20 cellular contexts compared by ENCODE assay signal in the genomic region with DNA sequence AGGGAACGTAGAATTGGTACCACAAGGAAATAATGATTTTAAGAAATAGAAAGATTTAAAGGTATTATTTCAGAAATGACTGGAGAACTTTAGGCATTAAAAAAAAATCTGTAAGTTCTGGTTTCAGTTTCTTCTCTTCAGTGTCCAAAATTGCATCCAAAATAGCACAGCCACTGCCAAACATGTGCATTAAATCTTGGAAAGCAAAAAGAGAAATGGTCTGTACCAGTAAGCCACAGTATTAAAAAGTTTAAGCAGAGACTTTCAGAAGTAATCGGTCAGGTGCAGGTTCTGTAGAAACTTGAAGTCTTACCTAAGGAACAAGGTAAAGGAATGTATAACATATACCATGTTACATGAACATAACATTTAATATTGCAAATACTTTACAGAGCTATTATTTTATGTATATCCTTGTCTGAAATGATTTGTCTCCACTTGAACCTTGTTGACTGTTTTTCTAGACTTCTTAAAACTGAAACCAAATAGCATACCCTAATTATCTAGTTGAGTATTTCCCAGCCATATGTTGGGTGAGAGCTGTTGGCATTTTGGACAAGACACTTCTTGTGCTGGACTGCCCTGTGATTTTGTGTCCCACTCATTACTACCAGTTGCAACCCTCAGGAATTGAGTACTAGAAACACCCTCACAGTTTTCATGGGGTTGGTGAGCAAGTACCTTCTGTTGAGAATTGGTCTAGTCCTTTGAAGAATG. TPM values are rescaled to one million over a fixed set of nuclear protein-coding genes. Genes with fewer than 3 reads are reported as not detected.
DNase-seq lines count a peak whose midpoint lies in the region; ATAC-seq and TF ChIP-seq lines count a peak whose summit lies in the region.
"Had no signal": no experiment of that assay in that cellular context is flagged by ENCODE, and none has a peak within 500 bp of the region (broad histone marks: within the 10 kb centered on the region; RNA-seq: fewer than 3 reads in every experiment).

No MANE protein-coding gene starts in this region.

- H3K27me3 ChIP-seq in neural progenitor cell, result no peaks in the 10 kb centered on the region
- H3K27me3 ChIP-seq in mesendoderm (ENCODE audit: insufficient read depth, low read length, poor library complexity), result no peaks in the 10 kb centered on the region
- H3K27me3 ChIP-seq: SJSA1, testis had no signal

- no peaks in the 10 kb centered on the region for H3K27me3 Mint-ChIP-seq in effector memory CD8-positive, alpha-beta T cell
- H3K27me3 Mint-ChIP-seq in neural progenitor cell (ENCODE audit: insufficient read depth, low read depth), result no peaks in the 10 kb centered on the region
- H3K27me3 Mint-ChIP-seq: activated CD4-positive, alpha-beta T cell treated with anti-CD3 and anti-CD28 coated beads for 36 hours; naive B cell had no signal

- 100% methylated on average over 1 of the region's 2 CpGs for WGBS in mesendoderm (ENCODE audit: extremely low coverage, insufficient coverage, low lambda C conversion rate)

- no peaks in the 10 kb centered on the region for H3K9me3 Mint-ChIP-seq in effector memory CD8-positive, alpha-beta T cell
- H3K9me3 Mint-ChIP-seq in neural progenitor cell, result peaks cover 17% of the 10 kb centered on the region

- no peak overlapping the region for H4K8ac ChIP-seq in mesendoderm (ENCODE audit: low read depth, low read length)

- no peak overlapping the region for H2AFZ ChIP-seq in neural progenitor cell (replicated peaks)
- H2AFZ ChIP-seq: GM23248 had no signal

- no peak overlapping the region for H3K4ac ChIP-seq in mesendoderm (ENCODE audit: low read depth, low read length)

- H3K4me2 ChIP-seq in neural progenitor cell (no peak overlapping the region), mesendoderm (ENCODE audit: low read length) (no peak overlapping the region)

- H3K79me2 ChIP-seq in neural progenitor cell (ENCODE audit: low read depth) (peaks cover 100% of the 10 kb centered on the region), mesendoderm (ENCODE audit: control insufficient read depth, insufficient read depth, low read length) (peaks cover 26% of the 10 kb centered on the region)

- peak; percentile 43 for ATAC-seq in GM18870 (IDR thresholded peaks at IDR 0.05; ENCODE audit: unreplicated experiment)
- ATAC-seq in HG03159 (IDR thresholded peaks at IDR 0.05; ENCODE audit: unreplicated experiment), result peak; percentile 58
- no peak for ATAC-seq in effector memory CD8-positive, alpha-beta T cell (replicated peaks)
- ATAC-seq in HG03571 (IDR thresholded peaks at IDR 0.05; ENCODE audit: unreplicated experiment), result no peak
- ATAC-seq: activated CD4-positive, alpha-beta T cell treated with anti-CD3 and anti-CD28 coated beads for 36 hours; lower lobe of right lung had no signal

- H3K4me3 ChIP-seq in neural progenitor cell (no peak overlapping the region), mesendoderm (ENCODE audit: low read length) (no peak overlapping the region)
- H3K4me3 ChIP-seq: GM23248, lower lobe of right lung, SJSA1, testis had no signal

- H2BK15ac ChIP-seq in mesendoderm (replicated peaks; ENCODE audit: low read depth), result no peak overlapping the region

- DNase-seq in DMS 273 (lab: John Stamatoyannopoulos, UW; ENCODE audit: unreplicated experiment), result peak; percentile 62
- DNase-seq in effector memory CD8-positive, alpha-beta T cell, result no peak
- no peak for DNase-seq in neural progenitor cell (ENCODE audit: low spot score)
- DNase-seq in mesendoderm, result no peak
- no peak for DNase-seq in stimulated activated naive CD4-positive, alpha-beta T cell (lab: John Stamatoyannopoulos, UW)
- DNase-seq: activated CD4-positive, alpha-beta T cell treated with anti-CD3 and anti-CD28 coated beads for 36 hours; activated effector memory CD4-positive, alpha-beta T cell treated with anti-CD3 and anti-CD28 coated beads, Interleukin-2, amount 50 U/mL, for 16 hours; AML-193; GDM1; GM23248; lower lobe of right lung; naive B cell; posterior cingulate gyrus; stimulated activated CD4-positive, alpha-beta T cell treated with anti-CD3 and anti-CD28 coated beads, Interleukin-4, amount 100 ng/mL, for 1 hour; T-helper 9 cell; testis had no signal

- H3K9me3 ChIP-seq in neural progenitor cell (ENCODE audit: low read depth), result no peaks in the 10 kb centered on the region
- H3K9me3 ChIP-seq: lower lobe of right lung, SJSA1, testis had no signal

- H3K36me3 Mint-ChIP-seq in effector memory CD8-positive, alpha-beta T cell (ENCODE audit: insufficient read depth), result peaks cover 3% of the 10 kb centered on the region
- peaks cover 10% of the 10 kb centered on the region for H3K36me3 Mint-ChIP-seq in neural progenitor cell
- H3K36me3 Mint-ChIP-seq: naive B cell had no signal

- no peak overlapping the region for H2AK5ac ChIP-seq in mesendoderm (ENCODE audit: low read length)

- no peak for TF ChIP-seq CTCF in neural progenitor cell (IDR thresholded peaks at IDR 0.05)

- peaks cover 60% of the 10 kb centered on the region for H4K20me1 ChIP-seq in neural progenitor cell (ENCODE audit: low read depth)

- no peak overlapping the region for H3K23ac ChIP-seq in mesendoderm (ENCODE audit: low read length)

- H3K4me1 Mint-ChIP-seq in effector memory CD8-positive, alpha-beta T cell (ENCODE audit: low read depth in 2 of 2), result peaks cover 25 to 41% of the 10 kb centered on the region in 2 donors
- no peaks in the 10 kb centered on the region for H3K4me1 Mint-ChIP-seq in neural progenitor cell

- no peak overlapping the region for H3K18ac ChIP-seq in mesendoderm (ENCODE audit: low read length)

- H2BK5ac ChIP-seq in mesendoderm (ENCODE audit: low read length), result no peak overlapping the region

- no peaks in the 10 kb centered on the region for H3F3A ChIP-seq in neural progenitor cell (ENCODE audit: low read depth)

- H3K4me3 Mint-ChIP-seq in effector memory CD8-positive, alpha-beta T cell, result peak overlapping the region; percentile 5 to 19
- H3K4me3 Mint-ChIP-seq in neural progenitor cell, result no peak overlapping the region
- H3K4me3 Mint-ChIP-seq: activated CD4-positive, alpha-beta T cell treated with anti-CD3 and anti-CD28 coated beads for 36 hours had no signal

- H3K27ac ChIP-seq in neural progenitor cell (no peak overlapping the region), mesendoderm (ENCODE audit: low read depth, low read length) (no peak overlapping the region)
- H3K27ac ChIP-seq: GM23248, lower lobe of right lung, SJSA1, testis had no signal

- peaks cover 10% of the 10 kb centered on the region for H3K79me1 ChIP-seq in mesendoderm (ENCODE audit: low read length)

- no peak overlapping the region for H3K56ac ChIP-seq in mesendoderm (ENCODE audit: low read length)

- H3K9ac ChIP-seq in neural progenitor cell (no peak overlapping the region), mesendoderm (ENCODE audit: low read length) (no peak overlapping the region)
- H3K9ac ChIP-seq: GM23248 had no signal

- H3K4me1 ChIP-seq in neural progenitor cell, result no peaks in the 10 kb centered on the region
- no peaks in the 10 kb centered on the region for H3K4me1 ChIP-seq in mesendoderm (ENCODE audit: control insufficient read depth, low read depth, low read length)
- H3K4me1 ChIP-seq: SJSA1, testis had no signal

- H3K36me3 ChIP-seq in neural progenitor cell (no peaks in the 10 kb centered on the region), mesendoderm (ENCODE audit: control insufficient read depth, insufficient read depth, low read length) (no peaks in the 10 kb centered on the region)
- H3K36me3 ChIP-seq: lower lobe of right lung, SJSA1 had no signal

- H2BK120ac ChIP-seq in mesendoderm (ENCODE audit: low read depth, low read length), result no peak overlapping the region

- H4K5ac ChIP-seq in mesendoderm (ENCODE audit: low read length), result no peak overlapping the region

- no peak overlapping the region for H3K27ac Mint-ChIP-seq in effector memory CD8-positive, alpha-beta T cell
- H3K27ac Mint-ChIP-seq in neural progenitor cell, result no peak overlapping the region
- H3K27ac Mint-ChIP-seq: activated CD4-positive, alpha-beta T cell treated with anti-CD3 and anti-CD28 coated beads for 36 hours had no signal

RNA-seq across cellular contexts. Expression of gene NIPBL, which starts 32.1 kb away (rescaled TPM):
- 41.4 and 67.9 TPM in 2 replicates for total RNA-seq in neural progenitor cell (ENCODE audit: low replicate concordance)
- 22.3 TPM for polyA plus RNA-seq in mesendoderm (2013, experiment 1 of 2)
- polyA plus RNA-seq in mesendoderm (2013, experiment 2 of 2), result 23.0 TPM

Comparison
In these comparisons a context has a peak if more than half of its experiments do, and no peak if none do; other contexts are left out.
1. ATAC-seq: peak in GM18870 (single experiment) and HG03159 (single experiment); none in effector memory CD8-positive, alpha-beta T cell (single experiment) and HG03571 (single experiment).